In the genomic region with DNA sequence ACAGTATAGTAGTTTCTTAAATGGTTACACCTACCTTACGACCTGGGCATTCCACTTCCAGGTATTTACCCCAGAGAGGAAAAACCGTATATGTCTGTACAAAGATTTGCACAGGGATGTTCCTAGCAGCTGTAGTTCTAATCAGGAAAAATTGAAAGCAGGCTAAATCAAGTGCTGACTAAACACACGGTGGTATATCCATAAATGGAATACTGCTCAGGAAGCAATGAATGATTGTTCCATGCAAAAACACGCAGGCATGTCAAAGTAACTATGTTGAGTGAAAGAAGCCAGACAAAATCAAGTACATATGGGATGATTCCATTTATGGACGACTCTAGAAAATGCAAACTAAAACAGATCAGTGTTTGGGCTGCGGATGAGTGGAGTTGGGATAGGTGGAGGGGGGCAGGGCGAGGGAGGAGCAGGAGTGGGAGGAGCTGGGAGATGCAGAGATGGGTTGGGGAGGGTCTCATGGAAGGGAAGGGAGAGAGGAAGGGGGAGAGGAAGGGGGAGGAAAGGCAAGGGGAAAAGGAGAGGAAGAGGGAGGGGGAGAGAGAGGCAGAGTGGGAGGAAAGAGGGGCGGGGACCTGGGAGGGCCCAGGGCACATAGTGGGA, we compare ENCODE assay signal across 1 cellular context.
TF ChIP-seq lines count a peak whose summit lies in the region.

No MANE protein-coding gene starts in this region.

TF ChIP-seq in K562, 482 proteins besides CTCF, POLR2A, EP300 and RAD21 (continued from another document and continues in another):
- TF ChIP-seq SFPQ (IDR thresholded peaks at IDR 0.05; ENCODE audit: low read depth, low read length) (no peak), MEIS2 (IDR thresholded peaks at IDR 0.05; ENCODE audit: partially characterized antibody) (no peak), ZNF146 (CRISPR knock-in tag; IDR thresholded peaks at IDR 0.05; ENCODE audit: unreplicated experiment) (no peak), ZBTB1 (CRISPR knock-in tag; IDR thresholded peaks at IDR 0.05; ENCODE audit: borderline replicate concordance, low read depth) (no peak), HDAC1 (IDR thresholded peaks at IDR 0.05) (peak in 1 of 2 experiments; percentile 73; a peak in 2 of 4 replicates), HMGXB4 (CRISPR knock-in tag; IDR thresholded peaks at IDR 0.05) (no peak), FOS (IDR thresholded peaks at IDR 0.05; ENCODE audit: extremely low read depth, insufficient read length) (no peak), NR2C2 (CRISPR knock-in tag; IDR thresholded peaks at IDR 0.05) (no peak), NR2C2 (tag; IDR thresholded peaks at IDR 0.05) (no peak), SMC3 (conservative IDR thresholded peaks at IDR 0.05; ENCODE audit: insufficient read depth, low read depth, low read length) (no peak), NR3C1 (CRISPR knock-in tag; IDR thresholded peaks at IDR 0.05) (no peak), THRA (IDR thresholded peaks at IDR 0.05) (no peak), HNRNPLL (IDR thresholded peaks at IDR 0.05; ENCODE audit: low read depth, low read length, poor library complexity, severe bottlenecking) (no peak), MNT (conservative IDR thresholded peaks at IDR 0.05) (no peak), MCM3 (IDR thresholded peaks at IDR 0.05) (0 out of 2 replicates have a peak, but pooled peaks have one; percentile 30), PHF20 (IDR thresholded peaks at IDR 0.05; ENCODE audit: partially characterized antibody) (no peak), ZNF274 (IDR thresholded peaks at IDR 0.05; ENCODE audit: borderline replicate concordance, low read depth, low read length) (no peak), NFE2L1 (tag; IDR thresholded peaks at IDR 0.05; ENCODE audit: borderline replicate concordance, low read depth) (no peak), MAFG (tag; conservative IDR thresholded peaks at IDR 0.05) (peak; percentile 12; the same call in 1 of the 2 replicates), DPF2 (IDR thresholded peaks at IDR 0.05) (peak; percentile 70), ZNF184 (CRISPR knock-in tag; IDR thresholded peaks at IDR 0.05) (no peak), PTTG1 (tag; IDR thresholded peaks at IDR 0.05; ENCODE audit: low read depth) (no peak), ZNF592 (IDR thresholded peaks at IDR 0.05) (no peak), NEUROD1 (IDR thresholded peaks at IDR 0.05; ENCODE audit: borderline replicate concordance, low read depth, low read length, partially characterized antibody) (no peak), ZNF431 (CRISPR knock-in tag; IDR thresholded peaks at IDR 0.05) (no peak), HNRNPUL1 (IDR thresholded peaks at IDR 0.05; ENCODE audit: low read length) (no peak), ZNF695 (CRISPR knock-in tag; IDR thresholded peaks at IDR 0.05) (no peak), MCM5 (IDR thresholded peaks at IDR 0.05; ENCODE audit: low read depth) (no peak), KDM5B (IDR thresholded peaks at IDR 0.05; ENCODE audit: insufficient replicate concordance, low read depth, low read length) (no peak), DNMT1 (IDR thresholded peaks at IDR 0.05) (0 out of 2 replicates have a peak, but pooled peaks have one; percentile 78)
- TF ChIP-seq, protein P1, sequence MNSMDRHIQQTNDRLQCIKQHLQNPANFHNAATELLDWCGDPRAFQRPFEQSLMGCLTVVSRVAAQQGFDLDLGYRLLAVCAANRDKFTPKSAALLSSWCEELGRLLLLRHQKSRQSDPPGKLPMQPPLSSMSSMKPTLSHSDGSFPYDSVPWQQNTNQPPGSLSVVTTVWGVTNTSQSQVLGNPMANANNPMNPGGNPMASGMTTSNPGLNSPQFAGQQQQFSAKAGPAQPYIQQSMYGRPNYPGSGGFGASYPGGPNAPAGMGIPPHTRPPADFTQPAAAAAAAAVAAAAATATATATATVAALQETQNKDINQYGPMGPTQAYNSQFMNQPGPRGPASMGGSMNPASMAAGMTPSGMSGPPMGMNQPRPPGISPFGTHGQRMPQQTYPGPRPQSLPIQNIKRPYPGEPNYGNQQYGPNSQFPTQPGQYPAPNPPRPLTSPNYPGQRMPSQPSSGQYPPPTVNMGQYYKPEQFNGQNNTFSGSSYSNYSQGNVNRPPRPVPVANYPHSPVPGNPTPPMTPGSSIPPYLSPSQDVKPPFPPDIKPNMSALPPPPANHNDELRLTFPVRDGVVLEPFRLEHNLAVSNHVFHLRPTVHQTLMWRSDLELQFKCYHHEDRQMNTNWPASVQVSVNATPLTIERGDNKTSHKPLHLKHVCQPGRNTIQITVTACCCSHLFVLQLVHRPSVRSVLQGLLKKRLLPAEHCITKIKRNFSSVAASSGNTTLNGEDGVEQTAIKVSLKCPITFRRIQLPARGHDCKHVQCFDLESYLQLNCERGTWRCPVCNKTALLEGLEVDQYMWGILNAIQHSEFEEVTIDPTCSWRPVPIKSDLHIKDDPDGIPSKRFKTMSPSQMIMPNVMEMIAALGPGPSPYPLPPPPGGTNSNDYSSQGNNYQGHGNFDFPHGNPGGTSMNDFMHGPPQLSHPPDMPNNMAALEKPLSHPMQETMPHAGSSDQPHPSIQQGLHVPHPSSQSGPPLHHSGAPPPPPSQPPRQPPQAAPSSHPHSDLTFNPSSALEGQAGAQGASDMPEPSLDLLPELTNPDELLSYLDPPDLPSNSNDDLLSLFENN (IDR thresholded peaks at IDR 0.05; ENCODE audit: low read depth in 2 of 2, low read length in 2 of 2), result no peak
- TF ChIP-seq, protein P2, sequence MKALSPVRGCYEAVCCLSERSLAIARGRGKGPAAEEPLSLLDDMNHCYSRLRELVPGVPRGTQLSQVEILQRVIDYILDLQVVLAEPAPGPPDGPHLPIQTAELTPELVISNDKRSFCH (CRISPR knock-in tag; IDR thresholded peaks at IDR 0.05), result no peak
- TF ChIP-seq, protein P2 (tag; IDR thresholded peaks at IDR 0.05), result no peak
- TF ChIP-seq, protein P3, sequence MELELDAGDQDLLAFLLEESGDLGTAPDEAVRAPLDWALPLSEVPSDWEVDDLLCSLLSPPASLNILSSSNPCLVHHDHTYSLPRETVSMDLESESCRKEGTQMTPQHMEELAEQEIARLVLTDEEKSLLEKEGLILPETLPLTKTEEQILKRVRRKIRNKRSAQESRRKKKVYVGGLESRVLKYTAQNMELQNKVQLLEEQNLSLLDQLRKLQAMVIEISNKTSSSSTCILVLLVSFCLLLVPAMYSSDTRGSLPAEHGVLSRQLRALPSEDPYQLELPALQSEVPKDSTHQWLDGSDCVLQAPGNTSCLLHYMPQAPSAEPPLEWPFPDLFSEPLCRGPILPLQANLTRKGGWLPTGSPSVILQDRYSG (tag; conservative IDR thresholded peaks at IDR 0.05; ENCODE audit: low read depth), result no peak
- TF ChIP-seq, protein P4, sequence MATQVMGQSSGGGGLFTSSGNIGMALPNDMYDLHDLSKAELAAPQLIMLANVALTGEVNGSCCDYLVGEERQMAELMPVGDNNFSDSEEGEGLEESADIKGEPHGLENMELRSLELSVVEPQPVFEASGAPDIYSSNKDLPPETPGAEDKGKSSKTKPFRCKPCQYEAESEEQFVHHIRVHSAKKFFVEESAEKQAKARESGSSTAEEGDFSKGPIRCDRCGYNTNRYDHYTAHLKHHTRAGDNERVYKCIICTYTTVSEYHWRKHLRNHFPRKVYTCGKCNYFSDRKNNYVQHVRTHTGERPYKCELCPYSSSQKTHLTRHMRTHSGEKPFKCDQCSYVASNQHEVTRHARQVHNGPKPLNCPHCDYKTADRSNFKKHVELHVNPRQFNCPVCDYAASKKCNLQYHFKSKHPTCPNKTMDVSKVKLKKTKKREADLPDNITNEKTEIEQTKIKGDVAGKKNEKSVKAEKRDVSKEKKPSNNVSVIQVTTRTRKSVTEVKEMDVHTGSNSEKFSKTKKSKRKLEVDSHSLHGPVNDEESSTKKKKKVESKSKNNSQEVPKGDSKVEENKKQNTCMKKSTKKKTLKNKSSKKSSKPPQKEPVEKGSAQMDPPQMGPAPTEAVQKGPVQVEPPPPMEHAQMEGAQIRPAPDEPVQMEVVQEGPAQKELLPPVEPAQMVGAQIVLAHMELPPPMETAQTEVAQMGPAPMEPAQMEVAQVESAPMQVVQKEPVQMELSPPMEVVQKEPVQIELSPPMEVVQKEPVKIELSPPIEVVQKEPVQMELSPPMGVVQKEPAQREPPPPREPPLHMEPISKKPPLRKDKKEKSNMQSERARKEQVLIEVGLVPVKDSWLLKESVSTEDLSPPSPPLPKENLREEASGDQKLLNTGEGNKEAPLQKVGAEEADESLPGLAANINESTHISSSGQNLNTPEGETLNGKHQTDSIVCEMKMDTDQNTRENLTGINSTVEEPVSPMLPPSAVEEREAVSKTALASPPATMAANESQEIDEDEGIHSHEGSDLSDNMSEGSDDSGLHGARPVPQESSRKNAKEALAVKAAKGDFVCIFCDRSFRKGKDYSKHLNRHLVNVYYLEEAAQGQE (CRISPR knock-in tag; IDR thresholded peaks at IDR 0.05; ENCODE audit: low read depth), result no peak
